ENCODE assay signal across 8 cellular contexts in genomic region chr3:58471025-58471887, GRCh38. TPM values are rescaled to one million over a fixed set of nuclear protein-coding genes. Genes with fewer than 3 reads are reported as not detected.
DNase-seq lines count a peak whose midpoint lies in the region; ATAC-seq and TF ChIP-seq lines count a peak whose summit lies in the region.

No MANE protein-coding gene starts in this region.

- no peak for TF ChIP-seq CTCF in A673 (conservative IDR thresholded peaks at IDR 0.05; ENCODE audit: low read depth, low read length)
- no peak for TF ChIP-seq CTCF in fibroblast of pulmonary artery (IDR thresholded peaks at IDR 0.05; ENCODE audit: low read length, missing control alignments)

- H3K36me3 ChIP-seq in A673 (ENCODE audit: insufficient read depth, low read length, poor library complexity, severe bottlenecking), result no peaks in the 10 kb centered on the region

- CTCF ChIA-PET in A673 (lab: Charles Lee), result no interaction called here

- peak; percentile 47 for ATAC-seq in GM21423 (IDR thresholded peaks at IDR 0.05; ENCODE audit: unreplicated experiment)
- ATAC-seq in GM18517 (IDR thresholded peaks at IDR 0.05; ENCODE audit: unreplicated experiment), result no peak
- no peak for ATAC-seq in HG03045 (IDR thresholded peaks at IDR 0.05; ENCODE audit: unreplicated experiment)

- no TSS peak for BruUV-seq in A673 (replicated peaks; lab: Mats Ljungman, UMichigan)

- no peaks in the 10 kb centered on the region for H3K27me3 ChIP-seq in A673 (replicated peaks; ENCODE audit: insufficient read depth, low read depth, low read length, poor library complexity)

- H3K4me3 ChIP-seq in A673 (ENCODE audit: low read depth, low read length, poor library complexity, severe bottlenecking), result no peak overlapping the region
- no peak overlapping the region for H3K4me3 ChIP-seq in fibroblast of pulmonary artery (replicated peaks; ENCODE audit: low read depth, low read length)

- H3K9me3 ChIP-seq in A673 (ENCODE audit: low read depth, low read length, poor library complexity, severe bottlenecking), result no peaks in the 10 kb centered on the region

- H3K27ac ChIP-seq in A673 (ENCODE audit: low read depth, low read length, poor library complexity, severe bottlenecking), result peak overlapping the region; percentile 87

- DNase-seq in A673 (ENCODE audit: low spot score) (peak; percentile 87), NCI-H2196 treated with DMSO at 0.1 percent for 48 hours (lab: John Stamatoyannopoulos, UW; ENCODE audit: unreplicated experiment) (peak; percentile 38), fibroblast of pulmonary artery (ENCODE audit: low read depth) (peak; percentile 79), renal cortical epithelial cell (ENCODE audit: low read depth) (peak; percentile 100)
- peak; percentile 30 for DNase-seq in activated CD8-positive, alpha-beta memory T cell treated with anti-CD3 and anti-CD28 coated beads, Interleukin-2, amount 50 U/mL, for 24 hours (ENCODE audit: extremely low read depth)

- POLR2A ChIA-PET in A673 (lab: Charles Lee; ENCODE audit: low non-redundant PET), result no interaction called here

- H3K4me1 ChIP-seq in A673 (ENCODE audit: insufficient read depth, low read length, poor library complexity, severe bottlenecking), result peaks cover 31% of the 10 kb centered on the region

- intact Hi-C loops in A673 (cut with micrococcal nuclease; ENCODE audit: unreplicated experiment), result no loop called here

RNA-seq across cellular contexts. Expression of gene KCTD6, which starts 20.6 kb away (rescaled TPM):
- total RNA-seq in A673 (2021) (14.2 and 14.3 TPM in 2 replicates), renal cortical epithelial cell (6.3 and 9.5 TPM in 2 replicates)

RNA-seq across cellular contexts. Expression of gene PDHB, which starts 37.6 kb away (rescaled TPM):
- 56.0 and 58.8 TPM in 2 replicates for total RNA-seq in A673 (2021)
- total RNA-seq in renal cortical epithelial cell, result 126 and 207 TPM in 2 replicates

Comparison
In these comparisons a context has a peak if more than half of its experiments do, and no peak if none do; other contexts are left out.
1. DNase-seq: peak in every context shown above with its lines; median percentile 100 in renal cortical epithelial cell; 87 in A673; 79 in fibroblast of pulmonary artery; 38 in NCI-H2196 treated with DMSO at 0.1 percent for 48 hours; 30 in activated CD8-positive, alpha-beta memory T cell treated with anti-CD3 and anti-CD28 coated beads, Interleukin-2, amount 50 U/mL, for 24 hours.